8 cellular contexts compared by ENCODE assay signal in genomic region chr11:59753650-59754493, GRCh38. TPM values are rescaled to one million over a fixed set of nuclear protein-coding genes. Genes with fewer than 3 reads are reported as not detected.
DNase-seq lines count a peak whose midpoint lies in the region; ATAC-seq and TF ChIP-seq lines count a peak whose summit lies in the region.

No MANE protein-coding gene starts in this region.

- intact Hi-C loops in uterus (cut with DNase I; ENCODE audit: low total_unique reads) = loop anchor here (5.0 kb wide), 1 partner anchor 48 kb away; no protein-coding TSS in a partner anchor

- H3K27me3 ChIP-seq in right atrium auricular region (no peaks in the 10 kb centered on the region), rectal smooth muscle tissue (ENCODE audit: control insufficient read depth, insufficient read depth, low read length) (no peaks in the 10 kb centered on the region), uterus (no peaks in the 10 kb centered on the region)

- H3K9ac ChIP-seq in rectal smooth muscle tissue (ENCODE audit: low read length) = peak overlapping the region; percentile 2

- H3K4me3 ChIP-seq in GM12864 (ENCODE audit: low read depth, low read length) (peak overlapping the region; percentile 69), right atrium auricular region (peak overlapping the region; percentile 90 to 95), rectal smooth muscle tissue (ENCODE audit: low read length) (peak overlapping the region; percentile 84), uterus (peak overlapping the region; percentile 56 to 90)

- DNase-seq in GM12864 (ENCODE audit: low read depth) (peak; percentile 21), NCI-H1048 (lab: John Stamatoyannopoulos, UW) (peak; percentile 33), T-helper 1 cell (peak; percentile 62 to 81 (median 73)), amniotic stem cell (lab: John Stamatoyannopoulos, UW) (peak; percentile 68), right atrium auricular region (ENCODE audit: low spot score) (peak; percentile 92), uterus (peak; percentile 81 to 86)

- H3K36me3 ChIP-seq in right atrium auricular region (no peaks in the 10 kb centered on the region), rectal smooth muscle tissue (ENCODE audit: control insufficient read depth, insufficient read depth, low read length) (no peaks in the 10 kb centered on the region), uterus (no peaks in the 10 kb centered on the region)

- TF ChIP-seq POLR2A in uterus (IDR thresholded peaks at IDR 0.05) = peak in 1 of 2 donors; percentile 17

- H3K4me1 ChIP-seq in right atrium auricular region (peaks cover 0 to 18% of the 10 kb centered on the region in 2 donors), rectal smooth muscle tissue (ENCODE audit: control insufficient read depth, insufficient read depth, low read length) (peaks cover 4% of the 10 kb centered on the region), uterus (no peaks in the 10 kb centered on the region)

- H3K9me3 ChIP-seq in right atrium auricular region (no peaks in the 10 kb centered on the region), uterus (no peaks in the 10 kb centered on the region)

- peak; percentile 93 for TF ChIP-seq CTCF in GM12864 (IDR thresholded peaks at IDR 0.05; ENCODE audit: low read depth, low read length, missing control alignments)
- peak; percentile 94 to 97 for TF ChIP-seq CTCF in right atrium auricular region (IDR thresholded peaks at IDR 0.05)
- peak; percentile 87 to 98 (median 90) for TF ChIP-seq CTCF in uterus (IDR thresholded peaks at IDR 0.05)

- ATAC-seq in HG02571 (IDR thresholded peaks at IDR 0.05; ENCODE audit: unreplicated experiment) = peak; percentile 68

- H3K27ac ChIP-seq in right atrium auricular region (peak overlapping the region; percentile 98 to 99), rectal smooth muscle tissue (ENCODE audit: low read depth, low read length) (no peak overlapping the region), uterus (peak overlapping the region; percentile 97 to 98)

RNA-seq across cellular contexts. Expression of gene STX3, which starts 1.3 kb away (rescaled TPM):
- total RNA-seq in right atrium auricular region (10 to 100 TPM; 10.3 to 18.1 TPM), uterus (10 to 100 TPM in 3 of 4 donors, 1 to 10 TPM in 1; 8.9 to 36.6 (median 26.3) TPM)

RNA-seq across cellular contexts. Expression of gene OR10V1, which starts 40.2 kb away (rescaled TPM):
- total RNA-seq in right atrium auricular region (not detected), uterus (not detected)

RNA-seq across cellular contexts. Expression of gene MRPL16, which starts 56.7 kb away (rescaled TPM):
- 10 to 100 TPM; 41.9 to 78.5 TPM for total RNA-seq in right atrium auricular region
- total RNA-seq in uterus = 10 to 100 TPM; 14.3 to 64.4 (median 38.9) TPM

Comparison
In these comparisons a context has a peak if more than half of its experiments do, and no peak if none do; other contexts are left out.
1. DNase-seq: peak in every context shown above with its lines; median percentile 92 in right atrium auricular region; 84 in uterus; 73 in T-helper 1 cell; 68 in amniotic stem cell; 33 in NCI-H1048; 21 in GM12864.